15 cellular contexts compared by ENCODE assay signal in genomic region chr19:47312366-47313006, GRCh38. TPM values are rescaled to one million over a fixed set of nuclear protein-coding genes. Genes with fewer than 3 reads are reported as not detected.
"Had no signal": no experiment of that assay in that cellular context is flagged by ENCODE, and none has a peak within 500 bp of the region (broad histone marks: within the 10 kb centered on the region; RNA-seq: fewer than 3 reads in every experiment).

No MANE protein-coding gene starts in this region.

- H3K27ac Mint-ChIP-seq: activated T-helper 17 cell treated with anti-CD3 and anti-CD28 coated beads, Interleukin-2, amount 50 U/mL, for 72 hours; effector memory CD8-positive, alpha-beta T cell; immature natural killer cell had no signal

- DNase-seq: activated CD4-positive, alpha-beta T cell treated with anti-CD3 and anti-CD28 coated beads, Interleukin-2, amount 50 U/mL, for 4 hours; activated CD4-positive, CD25-positive, alpha-beta regulatory T cell treated with anti-CD3 and anti-CD28 coated beads, Interleukin-2, amount 50 U/mL, for 72 hours; activated naive CD4-positive, alpha-beta T cell treated with Interleukin-2 at 50 U/mL for 16 hours; activated T-cell treated with anti-CD3 and anti-CD28 coated beads for 4 hours; effector memory CD8-positive, alpha-beta T cell; foreskin melanocyte; immature natural killer cell; midbrain; stimulated activated CD4-positive, alpha-beta T cell treated with anti-CD3 and anti-CD28 coated beads, Interleukin-4, amount 100 ng/mL, for 24 hours; stimulated activated naive CD4-positive, alpha-beta T cell; T-helper 1 cell; trophoblast cell had no signal

- H3K9me3 Mint-ChIP-seq: activated T-helper 17 cell treated with anti-CD3 and anti-CD28 coated beads, Interleukin-2, amount 50 U/mL, for 72 hours; effector memory CD8-positive, alpha-beta T cell had no signal

- H3K4me3 Mint-ChIP-seq: activated T-helper 17 cell treated with anti-CD3 and anti-CD28 coated beads, Interleukin-2, amount 50 U/mL, for 72 hours; effector memory CD8-positive, alpha-beta T cell; immature natural killer cell had no signal

- H3K4me1 Mint-ChIP-seq: immature natural killer cell had no signal

- H3K36me3 Mint-ChIP-seq: immature natural killer cell had no signal

RNA-seq across cellular contexts. Expression of gene C5AR1, which starts 2.8 kb away (rescaled TPM):
- total RNA-seq: dermis blood vessel endothelial cell, lung microvascular endothelial cell had no signal
